In genomic region chr20:53454675-53455276, GRCh38 we compare ENCODE assay signal across 2 cellular contexts.
TF ChIP-seq lines count a peak whose summit lies in the region.

No MANE protein-coding gene starts in this region.

TF ChIP-seq in HepG2, 621 proteins besides CTCF, POLR2A, EP300 and RAD21:
- TF ChIP-seq FUBP1 (CRISPR knock-in tag; IDR thresholded peaks at IDR 0.05; ENCODE audit: borderline replicate concordance) (no peak), ZBTB8A (CRISPR knock-in tag; IDR thresholded peaks at IDR 0.05; ENCODE audit: borderline replicate concordance, low read depth) (no peak), SRSF1 (optimal IDR thresholded peaks at IDR 0.05; ENCODE audit: low read depth, low read length) (no peak), JDP2 (CRISPR knock-in tag; IDR thresholded peaks at IDR 0.05; ENCODE audit: borderline replicate concordance) (no peak), HINFP (CRISPR knock-in tag; IDR thresholded peaks at IDR 0.05; ENCODE audit: low read depth) (no peak), ZFAT (CRISPR knock-in tag; conservative IDR thresholded peaks at IDR 0.05) (no peak), ZNF124 (CRISPR knock-in tag; IDR thresholded peaks at IDR 0.05) (peak; percentile 99)
- TF ChIP-seq, protein P1, sequence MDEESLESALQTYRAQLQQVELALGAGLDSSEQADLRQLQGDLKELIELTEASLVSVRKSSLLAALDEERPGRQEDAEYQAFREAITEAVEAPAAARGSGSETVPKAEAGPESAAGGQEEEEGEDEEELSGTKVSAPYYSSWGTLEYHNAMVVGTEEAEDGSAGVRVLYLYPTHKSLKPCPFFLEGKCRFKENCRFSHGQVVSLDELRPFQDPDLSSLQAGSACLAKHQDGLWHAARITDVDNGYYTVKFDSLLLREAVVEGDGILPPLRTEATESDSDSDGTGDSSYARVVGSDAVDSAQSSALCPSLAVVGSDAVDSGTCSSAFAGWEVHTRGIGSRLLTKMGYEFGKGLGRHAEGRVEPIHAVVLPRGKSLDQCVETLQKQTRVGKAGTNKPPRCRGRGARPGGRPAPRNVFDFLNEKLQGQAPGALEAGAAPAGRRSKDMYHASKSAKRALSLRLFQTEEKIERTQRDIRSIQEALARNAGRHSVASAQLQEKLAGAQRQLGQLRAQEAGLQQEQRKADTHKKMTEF (CRISPR knock-in tag; IDR thresholded peaks at IDR 0.05), result no peak

TF ChIP-seq in GM12878, 131 proteins besides CTCF, POLR2A, EP300 and RAD21 (continued from another document):
- TF ChIP-seq ZBTB40 (IDR thresholded peaks at IDR 0.05; ENCODE audit: borderline replicate concordance) (no peak), SPI1 (IDR thresholded peaks at IDR 0.05; ENCODE audit: borderline replicate concordance, insufficient read depth, low read depth, low read length) (peak; percentile 53)
